In the genomic region with DNA sequence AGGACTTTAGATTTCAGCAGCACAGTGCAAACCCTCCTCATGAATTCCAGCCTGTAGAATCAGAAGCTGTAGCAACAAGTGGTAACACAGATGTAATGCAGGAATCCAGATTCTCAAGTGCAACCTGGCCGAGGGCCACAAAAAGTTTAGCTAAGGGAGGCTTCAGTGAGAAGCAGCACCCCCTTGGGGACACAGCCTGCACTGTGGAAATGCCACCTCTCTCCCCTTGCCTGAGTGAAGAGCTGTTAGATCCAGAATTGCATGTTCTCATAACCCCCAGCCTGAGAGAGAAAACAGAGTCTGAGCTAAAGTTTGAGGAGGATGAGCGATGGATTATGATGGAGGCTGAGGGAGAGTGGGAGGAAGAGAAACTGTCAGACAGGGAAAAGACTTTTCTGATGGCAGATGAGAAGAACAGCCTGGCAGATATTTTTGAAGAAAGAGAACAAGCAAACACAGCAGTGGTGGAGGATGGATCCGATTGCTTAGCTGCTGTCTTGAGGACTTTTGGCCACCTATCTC, we compare ENCODE assay signal across 8 cellular contexts.
DNase-seq lines count a peak whose midpoint lies in the region; ATAC-seq and TF ChIP-seq lines count a peak whose summit lies in the region.

No MANE protein-coding gene starts in this region.

- no peak overlapping the region for H3K27ac ChIP-seq in smooth muscle cell (ENCODE audit: low read depth)

- H3K27me3 ChIP-seq in smooth muscle cell (ENCODE audit: low read depth) = no peaks in the 10 kb centered on the region

- peak; percentile 41 for DNase-seq in DMS153 (lab: John Stamatoyannopoulos, UW)
- DNase-seq in LNCaP clone FGC (ENCODE audit: low read depth) = peak; percentile 40
- peak; percentile 34 for DNase-seq in T-helper 9 cell
- peak; percentile 53 for DNase-seq in iPS-NIHi11 (ENCODE audit: low spot score)
- no peak for DNase-seq in smooth muscle cell (lab: John Stamatoyannopoulos, UW; ENCODE audit: unreplicated experiment)

- H3K27me3 Mint-ChIP-seq in brain = peaks cover 2% of the 10 kb centered on the region

- H3K9me3 Mint-ChIP-seq in brain = no peaks in the 10 kb centered on the region

- H3K9me3 ChIP-seq in smooth muscle cell (replicated peaks; ENCODE audit: low read depth) = no peaks in the 10 kb centered on the region

- H3K4me1 ChIP-seq in smooth muscle cell (ENCODE audit: low read depth) = peaks cover 50% of the 10 kb centered on the region

- peak overlapping the region; percentile 95 for H3K4me2 ChIP-seq in smooth muscle cell

- peaks cover 23% of the 10 kb centered on the region for H3F3A ChIP-seq in smooth muscle cell (ENCODE audit: low read depth)

- H3K27ac Mint-ChIP-seq in brain = peak overlapping the region; percentile 4 to 90 (median 85)

- H3K4me1 Mint-ChIP-seq in brain = peaks cover 82% of the 10 kb centered on the region

- ATAC-seq in HG02970 (IDR thresholded peaks at IDR 0.05; ENCODE audit: low FRiP score, unreplicated experiment) (no peak), HG03460 (IDR thresholded peaks at IDR 0.05; ENCODE audit: unreplicated experiment) (no peak)

- WGBS in smooth muscle cell (ENCODE audit: low lambda C conversion rate) = 43% methylated on average over 3 of the region's 3 CpGs

- H3K9ac ChIP-seq in smooth muscle cell (ENCODE audit: low read depth) = no peak overlapping the region

- peak; percentile 71 for TF ChIP-seq CTCF in LNCaP clone FGC (IDR thresholded peaks at IDR 0.05; ENCODE audit: control insufficient read depth, extremely low read depth, insufficient read depth)
- peak; percentile 40 to 43 for TF ChIP-seq CTCF in brain (conservative IDR thresholded peaks at IDR 0.05)
- TF ChIP-seq CTCF in smooth muscle cell (IDR thresholded peaks at IDR 0.05; ENCODE audit: borderline replicate concordance, insufficient read depth, poor library complexity, severe bottlenecking) = peak; percentile 43

- no peaks in the 10 kb centered on the region for H3K36me3 ChIP-seq in smooth muscle cell (ENCODE audit: low read depth)

- peaks cover 33% of the 10 kb centered on the region for H3K36me3 Mint-ChIP-seq in brain

- H3K79me2 ChIP-seq in smooth muscle cell (ENCODE audit: low read depth) = peaks cover 62% of the 10 kb centered on the region

- H4K20me1 ChIP-seq in smooth muscle cell (ENCODE audit: low read depth) = peaks cover 86% of the 10 kb centered on the region

- H3K4me3 ChIP-seq in LNCaP clone FGC (ENCODE audit: low read depth, low read length) = no peak overlapping the region
- peak overlapping the region; percentile 12 for H3K4me3 ChIP-seq in smooth muscle cell

- H3K4me3 Mint-ChIP-seq in brain = peak overlapping the region; percentile 74 to 87 (median 80)

- H2AFZ ChIP-seq in smooth muscle cell (ENCODE audit: low read depth) = no peak overlapping the region
